8 cellular contexts compared by ENCODE assay signal in the genomic region with DNA sequence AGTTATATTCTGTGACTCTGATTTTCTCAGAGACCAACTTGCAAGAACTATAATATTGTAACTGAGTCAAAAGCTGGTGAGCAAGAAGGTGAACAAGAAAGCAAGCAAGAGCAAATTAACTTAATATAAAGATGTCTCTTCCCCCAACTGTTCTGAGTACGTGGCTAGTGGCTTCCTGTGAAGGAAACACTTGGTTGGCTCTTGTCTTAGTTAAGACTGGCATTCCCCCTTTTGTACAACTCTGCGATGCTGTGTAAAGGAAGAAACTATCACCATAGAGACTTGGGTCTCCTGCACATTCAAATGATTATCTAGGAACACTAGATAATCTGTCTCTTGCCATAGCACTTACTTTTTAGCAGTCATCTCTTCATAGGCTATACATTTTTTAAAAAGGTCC. TPM values are rescaled to one million over a fixed set of nuclear protein-coding genes. Genes with fewer than 3 reads are reported as not detected.
DNase-seq lines count a peak whose midpoint lies in the region; ATAC-seq and TF ChIP-seq lines count a peak whose summit lies in the region.
"Had no signal": no experiment of that assay in that cellular context is flagged by ENCODE, and none has a peak within 500 bp of the region (broad histone marks: within the 10 kb centered on the region; RNA-seq: fewer than 3 reads in every experiment).

No MANE protein-coding gene starts in this region.

- H3K27me3 Mint-ChIP-seq in activated B cell treated with CpG ODN at 0.5 μM for 24 hours (no peaks in the 10 kb centered on the region), naive B cell (no peaks in the 10 kb centered on the region)

- peak overlapping the region; percentile 47 for H3K4me3 Mint-ChIP-seq in activated B cell treated with CpG ODN at 0.5 μM for 24 hours
- H3K4me3 Mint-ChIP-seq in naive B cell: peak overlapping the region in 6 of 8 donors; percentile 6 to 42 (median 30)

- DNase-seq in GDM1 (lab: John Stamatoyannopoulos, UW): peak; percentile 18
- DNase-seq in activated B cell treated with CpG ODN at 0.5 μM for 24 hours: no peak
- DNase-seq in naive B cell: peak; percentile 43
- DNase-seq in activated effector memory CD4-positive, alpha-beta T cell treated with Interleukin-2 at 50 U/mL for 16 hours: no peak
- no peak for DNase-seq in NCI-H1417 treated with DMSO at 0.1 percent for 48 hours (lab: John Stamatoyannopoulos, UW)
- DNase-seq in DMS53 treated with DMSO at 0.1 percent for 48 hours (lab: John Stamatoyannopoulos, UW; ENCODE audit: unreplicated experiment): no peak
- DNase-seq: activated CD8-positive, alpha-beta memory T cell treated with anti-CD3 and anti-CD28 coated beads, Interleukin-2, amount 50 U/mL, for 4 hours had no signal

- TF ChIP-seq CTCF in activated B cell treated with CpG ODN at 0.5 μM for 24 hours (IDR thresholded peaks at IDR 0.05): no peak

- H3K36me3 Mint-ChIP-seq in activated B cell treated with CpG ODN at 0.5 μM for 24 hours (ENCODE audit: low read depth) (no peaks in the 10 kb centered on the region), naive B cell (no peaks in the 10 kb centered on the region)

- peaks cover 56% of the 10 kb centered on the region for H3K4me1 Mint-ChIP-seq in activated B cell treated with CpG ODN at 0.5 μM for 24 hours
- peaks cover 37 to 45% (median 41%) of the 10 kb centered on the region in 3 donors for H3K4me1 Mint-ChIP-seq in naive B cell

- CTCF ChIA-PET in activated B cell treated with CpG ODN at 0.5 μM for 24 hours (lab: Charles Lee): interaction anchor here (1.6 kb wide), 1 partner anchor 20 kb away, joined by 7 read pairs; no protein-coding TSS in a partner anchor

- POLR2A ChIA-PET in activated B cell treated with CpG ODN at 0.5 μM for 24 hours (lab: Charles Lee): interaction anchor here (0.5 to 1.6 kb wide), 3 partner anchors 9 to 964 kb away, joined by 3 to 7 read pairs (median 6); no protein-coding TSS in a partner anchor

- peak; percentile 57 for ATAC-seq in HG02610 (IDR thresholded peaks at IDR 0.05; ENCODE audit: unreplicated experiment)
- ATAC-seq in activated B cell treated with CpG ODN at 0.5 μM for 24 hours (ENCODE audit: low read depth): peak; percentile 90
- peak; percentile 92 to 93 for ATAC-seq in naive B cell (ENCODE audit: low read depth in 2 of 2)

- H3K9me3 Mint-ChIP-seq in activated B cell treated with CpG ODN at 0.5 μM for 24 hours (no peaks in the 10 kb centered on the region), naive B cell (no peaks in the 10 kb centered on the region)

- intact Hi-C loops in activated B cell treated with CpG ODN at 0.5 μM for 24 hours (cut with micrococcal nuclease): loop anchor here (1.0 kb wide), 2 partner anchors 8 to 9 kb away; no protein-coding TSS in a partner anchor

- H3K27ac Mint-ChIP-seq in activated B cell treated with CpG ODN at 0.5 μM for 24 hours (peak overlapping the region; percentile 59), naive B cell (peak overlapping the region; percentile 40 to 96 (median 80))

RNA-seq across cellular contexts. Expression of gene TNFAIP3, which starts 47.3 kb away (rescaled TPM):
- 207 and 226 TPM in 2 replicates for total RNA-seq in activated B cell treated with CpG ODN at 0.5 μM for 24 hours
- polyA plus RNA-seq in naive B cell (ENCODE audit: low read depth in 6 of 6): 10 to 100 TPM in 5 of 6 donors, 1 to 10 TPM in 1; 4.0 to 48.4 (median 33.8) TPM

Comparison
In these comparisons a context has a peak if more than half of its experiments do, and no peak if none do; other contexts are left out.
1. DNase-seq: peak in GDM1 (single experiment) and naive B cell (single experiment); none in activated B cell treated with CpG ODN at 0.5 μM for 24 hours (single experiment), activated effector memory CD4-positive, alpha-beta T cell treated with Interleukin-2 at 50 U/mL for 16 hours (single experiment), NCI-H1417 treated with DMSO at 0.1 percent for 48 hours (single experiment) and DMS53 treated with DMSO at 0.1 percent for 48 hours (single experiment).
2. Peak in every context shown above with its lines, with median percentiles within 50 percentile points of each other: ATAC-seq.